Comparison of ENCODE assay signal across 24 cellular contexts in the genomic region with DNA sequence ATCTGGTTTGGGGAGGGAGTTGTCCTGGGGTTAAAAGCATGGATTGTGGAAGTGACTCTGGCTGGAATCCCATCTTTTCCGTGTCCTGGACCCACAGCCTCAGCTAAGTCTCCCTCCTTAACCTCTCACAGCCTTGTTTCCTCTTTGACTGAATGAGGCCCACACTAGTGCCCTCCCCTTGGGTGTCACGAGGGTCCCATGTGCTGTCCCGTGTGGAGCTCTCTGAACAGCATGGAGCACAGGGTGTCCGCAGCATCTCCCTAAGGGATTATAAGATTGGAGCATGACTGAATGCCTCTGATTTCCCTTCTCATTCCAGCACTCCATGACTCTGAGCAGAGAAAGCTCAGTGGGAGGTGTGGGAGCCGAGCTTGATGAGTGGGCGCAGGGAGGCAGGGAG.
DNase-seq lines count a peak whose midpoint lies in the region; ATAC-seq, FAIRE-seq and TF ChIP-seq lines count a peak whose summit lies in the region.
"Had no signal": no experiment of that assay in that cellular context is flagged by ENCODE, and none has a peak within 500 bp of the region (broad histone marks: within the 10 kb centered on the region; RNA-seq: fewer than 3 reads in every experiment).

No MANE protein-coding gene starts in this region.

- H3K4me2 ChIP-seq in osteoblast (ENCODE audit: insufficient read depth, low read length), result no peak overlapping the region

- TF ChIP-seq CTCF in kidney (IDR thresholded peaks at IDR 0.05; ENCODE audit: borderline replicate concordance, extremely low read depth, insufficient read depth) (no peak), osteoblast (IDR thresholded peaks at IDR 0.05; ENCODE audit: extremely low read depth, low read depth, low read length) (no peak)

- H3K9ac ChIP-seq in kidney (ENCODE audit: low read length in 2 of 2), result no peak overlapping the region
- H3K9ac ChIP-seq: BLaER1, GM23248 had no signal

- H3K9me3 ChIP-seq in kidney (ENCODE audit: control insufficient read depth in 1 of 2, low read length in 2 of 2) (no peaks in the 10 kb centered on the region), osteoblast (ENCODE audit: low read depth, low read length) (no peaks in the 10 kb centered on the region)

- H4K20me1 ChIP-seq in osteoblast (ENCODE audit: insufficient read depth, low read length), result no peaks in the 10 kb centered on the region
- H4K20me1 ChIP-seq: BLaER1 had no signal

- H3K27ac ChIP-seq in kidney (ENCODE audit: low read depth in 2 of 2, low read length in 2 of 2) (no peak overlapping the region), osteoblast (ENCODE audit: low read depth, low read length) (no peak overlapping the region)
- H3K27ac ChIP-seq: 22Rv1, BLaER1, C4-2B, GM23248 had no signal

- peak; percentile 7 for DNase-seq in activated CD8-positive, alpha-beta memory T cell treated with anti-CD3 and anti-CD28 coated beads, Interleukin-2, amount 50 U/mL, for 48 hours
- DNase-seq in activated CD8-positive, alpha-beta memory T cell treated with anti-CD3 and anti-CD28 coated beads, Interleukin-2, amount 50 U/mL, for 4 hours, result no peak
- DNase-seq in SK-MEL-5 (ENCODE audit: low read depth, low spot score) (peak; percentile 21), kidney (peak; percentile 37), osteoblast (ENCODE audit: insufficient read length, low spot score, missing footprints) (peak; percentile 27), NOMO-1 treated with DMSO at 0.1 percent for 48 hours (lab: John Stamatoyannopoulos, UW; ENCODE audit: unreplicated experiment) (no peak)
- DNase-seq in activated naive CD4-positive, alpha-beta T cell treated with anti-CD3 and anti-CD28 coated beads, Interleukin-2, amount 50 U/mL, for 16 hours, result no peak
- DNase-seq: CD4-positive, CD25-positive, alpha-beta regulatory T cell; CD8-positive, alpha-beta memory T cell; DMS 273 treated with DMSO at 0.1 percent for 48 hours; DMS79; EL; GDM1; GM23248; H9 had no signal

- H3K4me1 ChIP-seq in kidney (ENCODE audit: control insufficient read depth in 1 of 2, insufficient read depth in 1 of 2, low read depth in 1 of 2, low read length in 2 of 2), result no peaks in the 10 kb centered on the region
- H3K4me1 ChIP-seq in osteoblast (ENCODE audit: insufficient read depth, low read length), result no peaks in the 10 kb centered on the region

- in situ Hi-C loops in SK-MEL-5 (cut with HindIII; ENCODE audit: low pct_unique_long_range_greater_than_20kb, low sequenced_read_pairs), result no loop called here

- H3K79me2 ChIP-seq in osteoblast (ENCODE audit: insufficient read depth, low read length), result no peaks in the 10 kb centered on the region

- H3K4me3 ChIP-seq in kidney (ENCODE audit: low read length in 2 of 2) (no peak overlapping the region), osteoblast (ENCODE audit: insufficient read depth, low read length) (no peak overlapping the region)
- H3K4me3 ChIP-seq: BLaER1, GM12878, GM23248 had no signal

- FAIRE-seq in kidney (lab: Jason Lieb, UNC), result no peak
- FAIRE-seq: A204.1, D721Med, GM12878, GM19239 had no signal

- no peak overlapping the region for H2AFZ ChIP-seq in osteoblast (ENCODE audit: low read length)
- H2AFZ ChIP-seq: GM23248 had no signal

- ATAC-seq in HG03442 (IDR thresholded peaks at IDR 0.05; ENCODE audit: unreplicated experiment), result no peak
- ATAC-seq: GM12878, HCT116 had no signal

- no peaks in the 10 kb centered on the region for H3K36me3 ChIP-seq in kidney (ENCODE audit: control insufficient read depth in 1 of 2, insufficient read depth in 2 of 2, low read length in 2 of 2)
- no peaks in the 10 kb centered on the region for H3K36me3 ChIP-seq in osteoblast (ENCODE audit: insufficient read depth, low read length)
- H3K36me3 ChIP-seq: BLaER1 had no signal

- intact Hi-C loops in kidney (cut with DNase I), result no loop called here

- H3K27me3 ChIP-seq in osteoblast (ENCODE audit: insufficient read depth, low read length), result no peaks in the 10 kb centered on the region
- H3K27me3 ChIP-seq: BLaER1 had no signal

Comparison
In these comparisons a context has a peak if more than half of its experiments do, and no peak if none do; other contexts are left out.
1. DNase-seq: peak in activated CD8-positive, alpha-beta memory T cell treated with anti-CD3 and anti-CD28 coated beads, Interleukin-2, amount 50 U/mL, for 48 hours (single experiment), SK-MEL-5 (single experiment), kidney (single experiment) and osteoblast (single experiment); none in activated CD8-positive, alpha-beta memory T cell treated with anti-CD3 and anti-CD28 coated beads, Interleukin-2, amount 50 U/mL, for 4 hours (single experiment), NOMO-1 treated with DMSO at 0.1 percent for 48 hours (single experiment) and activated naive CD4-positive, alpha-beta T cell treated with anti-CD3 and anti-CD28 coated beads, Interleukin-2, amount 50 U/mL, for 16 hours (single experiment).